ENCODE assay signal across 22 cellular contexts in genomic region chrX:131895807-131896206, GRCh38.
DNase-seq lines count a peak whose midpoint lies in the region; ATAC-seq, FAIRE-seq and TF ChIP-seq lines count a peak whose summit lies in the region.
"Had no signal": no experiment of that assay in that cellular context is flagged by ENCODE, and none has a peak within 500 bp of the region (broad histone marks: within the 10 kb centered on the region; RNA-seq: fewer than 3 reads in every experiment).

No MANE protein-coding gene starts in this region.

- H3K4me1 ChIP-seq in K562 (replicated peaks in 1 of 2; ENCODE audit: control insufficient read depth in 2 of 2, insufficient read depth in 2 of 2, low read length in 2 of 2) (peaks cover 0 to 9% of the 10 kb centered on the region in 2 experiments; a peak in 4 of 5 replicates), mesenchymal stem cell (ENCODE audit: control insufficient read depth, insufficient read depth, low read depth, low read length) (no peaks in the 10 kb centered on the region)
- H3K4me1 ChIP-seq: left ventricle myocardium inferior, testis had no signal

- H3K9me3 ChIP-seq in K562 (replicated peaks; ENCODE audit: control insufficient read depth, insufficient read depth, low read depth, low read length): no peaks in the 10 kb centered on the region
- no peaks in the 10 kb centered on the region for H3K9me3 ChIP-seq in mesenchymal stem cell (ENCODE audit: control insufficient read depth, low read length)
- H3K9me3 ChIP-seq: left ventricle myocardium inferior, testis had no signal

- no peaks in the 10 kb centered on the region for H3K9me1 ChIP-seq in K562 (ENCODE audit: control insufficient read depth, insufficient read depth, low read length)

- H2BK120ac ChIP-seq in mesenchymal stem cell (ENCODE audit: low read depth, low read length): no peak overlapping the region

- H2BK15ac ChIP-seq in mesenchymal stem cell (ENCODE audit: low read depth, poor library complexity, severe bottlenecking): no peak overlapping the region

- no peak overlapping the region for H4K91ac ChIP-seq in mesenchymal stem cell (ENCODE audit: low read length)

- no TSS peak for BruUV-seq in K562 (replicated peaks; lab: Mats Ljungman, UMichigan)

- no peak for TF ChIP-seq EP300 in K562 (IDR thresholded peaks at IDR 0.05; ENCODE audit: low read length)

- H3K4me3 ChIP-seq in K562 (no peak overlapping the region), mesenchymal stem cell (ENCODE audit: insufficient read depth in 1 of 2, low read depth in 1 of 2, low read length in 2 of 2) (no peak overlapping the region)
- H3K4me3 ChIP-seq: left ventricle myocardium inferior, testis had no signal

- H3K79me2 ChIP-seq in K562 (ENCODE audit: control insufficient read depth, insufficient read depth, low read length): no peaks in the 10 kb centered on the region

- no peaks in the 10 kb centered on the region for H3K79me1 ChIP-seq in mesenchymal stem cell (replicated peaks; ENCODE audit: low read length, poor library complexity, severe bottlenecking)

- POLR2A ChIA-PET in K562 (lab: Yijun Ruan, JAX): no interaction called here

- no peak overlapping the region for H2AK5ac ChIP-seq in mesenchymal stem cell (ENCODE audit: low read length, severe bottlenecking)

- H3K14ac ChIP-seq in mesenchymal stem cell (ENCODE audit: low read length in 2 of 2): no peak overlapping the region

- ATAC-seq in K562: peak; percentile 70
- ATAC-seq in GM21786 (IDR thresholded peaks at IDR 0.05; ENCODE audit: unreplicated experiment): no peak

- H3K27me3 ChIP-seq in K562 (ENCODE audit: control insufficient read depth in 2 of 2, insufficient read depth in 2 of 2, low read length in 2 of 2): no peaks in the 10 kb centered on the region
- peaks cover 0 to 68% of the 10 kb centered on the region in 2 experiments for H3K27me3 ChIP-seq in mesenchymal stem cell (ENCODE audit: control insufficient read depth in 1 of 2, insufficient read depth in 1 of 2, low read length in 2 of 2)
- H3K27me3 ChIP-seq: testis had no signal

- H4K8ac ChIP-seq in mesenchymal stem cell (ENCODE audit: low read length): no peak overlapping the region

- H3K4ac ChIP-seq in mesenchymal stem cell (ENCODE audit: low read depth in 1 of 2, low read length in 2 of 2): no peak overlapping the region

- FAIRE-seq in K562 (lab: Jason Lieb, UNC): peak; percentile 46
- FAIRE-seq: urothelium cell line had no signal

- peak; percentile 6 to 40 (median 18); a peak in 3 of 6 replicates for TF ChIP-seq CTCF in K562 (IDR thresholded peaks at IDR 0.05 in 2 of 3, conservative IDR thresholded peaks at IDR 0.05 in 1 of 3; ENCODE audit: insufficient read depth in 2 of 3, low read depth in 1 of 3, low read length in 3 of 3)

- CTCF ChIA-PET in K562 (lab: Yijun Ruan, JAX; ENCODE audit: low intra/inter-chr PET ratio): no interaction called here

- DNase-seq in DMS53 (lab: John Stamatoyannopoulos, UW): peak; percentile 1
- no peak for DNase-seq in DMS53 treated with DMSO at 0.1 percent for 48 hours (lab: John Stamatoyannopoulos, UW; ENCODE audit: unreplicated experiment)
- DNase-seq in LHCN-M2 (ENCODE audit: low read depth): peak; percentile 26
- peak in 1 of 4 experiments; percentile 19 for DNase-seq in K562 (ENCODE audit: extremely low read depth in 1 of 4, low spot score in 3 of 4)
- peak; percentile 45 for DNase-seq in mesenchymal stem cell
- no peak for DNase-seq in NCI-H1417 (lab: John Stamatoyannopoulos, UW)
- no peak for DNase-seq in kidney glomerular epithelial cell (lab: John Stamatoyannopoulos, UW)
- DNase-seq: activated CD8-positive, alpha-beta memory T cell treated with anti-CD3 and anti-CD28 coated beads for 24 hours; activated T-cell treated with anti-CD3 and anti-CD28 coated beads for 4 hours; C1 segment of cervical spinal cord; COR-L47; DMS79 treated with DMSO at 0.1 percent for 48 hours; HFFc6; left ventricle myocardium inferior; NCI-H1092 treated with DMSO at 0.1 percent for 48 hours; NCI-H187; stimulated activated CD8-positive, alpha-beta memory T cell treated with anti-CD3 and anti-CD28 coated beads, Interleukin-4, amount 100 ng/mL, for 48 hours; T-helper 9 cell; testis had no signal

- 23% methylated on average over 3 of the region's 3 CpGs for WGBS in K562 (ENCODE audit: insufficient coverage, low coverage, missing lambda C conversion rate)
- WGBS in mesenchymal stem cell: 28% methylated on average over 3 of the region's 3 CpGs

- H2BK12ac ChIP-seq in mesenchymal stem cell (ENCODE audit: low read length in 2 of 2): no peak overlapping the region

- in situ Hi-C loops in K562 (cut with MboI): no loop called here

- H3K18ac ChIP-seq in mesenchymal stem cell (ENCODE audit: low read depth in 1 of 2, low read length in 2 of 2): no peak overlapping the region

- no peak overlapping the region for H3K23ac ChIP-seq in mesenchymal stem cell (ENCODE audit: low read length in 2 of 2)

- peak; percentile 53 to 64 for TF ChIP-seq RAD21 in K562 (CRISPR knock-in tag; conservative IDR thresholded peaks at IDR 0.05 in 1 of 2, IDR thresholded peaks at IDR 0.05 in 1 of 2)

- intact Hi-C loops in K562 (cut with micrococcal nuclease): loop anchor here (2.0 to 5.0 kb wide), 2 partner anchors 91 to 175 kb away; no protein-coding TSS in a partner anchor

- no peak overlapping the region for H3K9ac ChIP-seq in K562 (ENCODE audit: insufficient read depth in 1 of 2, low read depth in 2 of 2, low read length in 2 of 2)
- no peak overlapping the region for H3K9ac ChIP-seq in mesenchymal stem cell (ENCODE audit: low read length)

- no peak for TF ChIP-seq POLR2A in K562 (conservative IDR thresholded peaks at IDR 0.05)

- no peaks in the 10 kb centered on the region for H3K36me3 ChIP-seq in K562 (ENCODE audit: control insufficient read depth, insufficient read depth, low read length)
- H3K36me3 ChIP-seq in mesenchymal stem cell (ENCODE audit: control insufficient read depth in 1 of 2, insufficient read depth in 2 of 2, low read depth in 1 of 2, low read length in 2 of 2): no peaks in the 10 kb centered on the region
- H3K36me3 ChIP-seq: left ventricle myocardium inferior had no signal

- no peak overlapping the region for H2AFZ ChIP-seq in K562 (ENCODE audit: low read depth, low read length)
- H2AFZ ChIP-seq in mesenchymal stem cell (ENCODE audit: low read depth, low read length): no peak overlapping the region

- H3K27ac ChIP-seq in K562 (ENCODE audit: extremely low read depth, low read depth, low read length) (peak overlapping the region; percentile 59; the same call in 1 of the 3 replicates), mesenchymal stem cell (ENCODE audit: low read length, poor library complexity, severe bottlenecking) (no peak overlapping the region)
- H3K27ac ChIP-seq: 22Rv1, left ventricle myocardium inferior, testis had no signal

- H3K4me2 ChIP-seq in K562 (ENCODE audit: insufficient read depth, low read length) (0 out of 2 replicates have a peak overlapping the region, but pooled peaks have one; percentile 17), mesenchymal stem cell (ENCODE audit: low read length, poor library complexity, severe bottlenecking) (no peak overlapping the region)

- no peaks in the 10 kb centered on the region for H4K20me1 ChIP-seq in K562 (replicated peaks; ENCODE audit: control insufficient read depth, insufficient read depth, low read length)

- H2BK5ac ChIP-seq in mesenchymal stem cell (ENCODE audit: low read depth, low read length, poor library complexity, severe bottlenecking): no peak overlapping the region

TF ChIP-seq in K562, 482 proteins besides CTCF, POLR2A, EP300 and RAD21:
- TF ChIP-seq ZNF79 (CRISPR knock-in tag; IDR thresholded peaks at IDR 0.05; ENCODE audit: low read depth) (no peak), CREM (IDR thresholded peaks at IDR 0.05; ENCODE audit: low read depth) (peak; percentile 67), GTF2E2 (tag; IDR thresholded peaks at IDR 0.05) (no peak), ZNF121 (CRISPR knock-in tag; conservative IDR thresholded peaks at IDR 0.05) (peak; percentile 82)

Comparison
In these comparisons a context has a peak if more than half of its experiments do, and no peak if none do; other contexts are left out.
1. DNase-seq: peak in DMS53 (single experiment), LHCN-M2 (single experiment) and mesenchymal stem cell (single experiment); none in DMS53 treated with DMSO at 0.1 percent for 48 hours (single experiment), NCI-H1417 (0 of 3) and kidney glomerular epithelial cell (single experiment).